Comparison of ENCODE assay signal across 23 cellular contexts in genomic region chr2:204692790-204693189, GRCh38.
"Had no signal": no experiment of that assay in that cellular context is flagged by ENCODE, and none has a peak within 500 bp of the region (broad histone marks: within the 10 kb centered on the region; RNA-seq: fewer than 3 reads in every experiment).

No MANE protein-coding gene starts in this region.

- DNase-seq: activated CD4-positive, alpha-beta T cell treated with anti-CD3 and anti-CD28 coated beads for 36 hours; activated CD4-positive, alpha-beta T cell treated with anti-CD3 and anti-CD28 coated beads, Interleukin-2, amount 50 U/mL, for 4 hours; activated CD4-positive, CD25-positive, alpha-beta regulatory T cell; activated effector memory CD4-positive, alpha-beta T cell treated with Interleukin-2 at 50 U/mL for 16 hours; activated naive CD4-positive, alpha-beta T cell treated with Interleukin-2 at 50 U/mL for 16 hours; anterior cingulate cortex; body of pancreas; colonic mucosa; dorsolateral prefrontal cortex; effector memory CD4-positive, alpha-beta T cell; left cardiac atrium; mammary epithelial cell; naive B cell; pancreas; psoas muscle; sigmoid colon; small intestine; stimulated activated CD4-positive, alpha-beta T cell treated with anti-CD3 and anti-CD28 coated beads, Interleukin-4, amount 100 ng/mL, for 24 hours; upper lobe of left lung had no signal

- H2AFZ ChIP-seq: hepatocyte had no signal

- H3K4me3 ChIP-seq: body of pancreas, colonic mucosa, dorsolateral prefrontal cortex, gastroesophageal sphincter, hepatocyte, pancreas, psoas muscle, sigmoid colon, thoracic aorta, upper lobe of left lung had no signal

- H3K4me2 ChIP-seq: hepatocyte had no signal

- H3K36me3 ChIP-seq: colonic mucosa, gastroesophageal sphincter, pancreas, sigmoid colon, thoracic aorta, upper lobe of left lung had no signal

- H3K4me1 ChIP-seq: body of pancreas, colonic mucosa, pancreas had no signal

- H3K27ac ChIP-seq: body of pancreas, colonic mucosa, dorsolateral prefrontal cortex, gastroesophageal sphincter, hepatocyte, pancreas, psoas muscle, thoracic aorta had no signal

- H3K27me3 ChIP-seq: body of pancreas, colonic mucosa, dorsolateral prefrontal cortex, gastroesophageal sphincter, hepatocyte, pancreas, sigmoid colon, upper lobe of left lung had no signal

- H3K9me3 ChIP-seq: body of pancreas, colonic mucosa, gastroesophageal sphincter, pancreas, psoas muscle, sigmoid colon, thoracic aorta, upper lobe of left lung had no signal

- ATAC-seq: activated CD4-positive, alpha-beta T cell treated with anti-CD3 and anti-CD28 coated beads for 36 hours; body of pancreas; gastroesophageal sphincter; left cardiac atrium; pancreas; psoas muscle; stimulated activated effector memory CD8-positive, alpha-beta T cell treated with anti-CD3 and anti-CD28 coated beads, Interleukin-12 subunit alpha, Interleukin-12 subunit beta, amount 100 ng/mL, for 72 hours had no signal
